Comparison of ENCODE assay signal across 7 cellular contexts in the genomic region with DNA sequence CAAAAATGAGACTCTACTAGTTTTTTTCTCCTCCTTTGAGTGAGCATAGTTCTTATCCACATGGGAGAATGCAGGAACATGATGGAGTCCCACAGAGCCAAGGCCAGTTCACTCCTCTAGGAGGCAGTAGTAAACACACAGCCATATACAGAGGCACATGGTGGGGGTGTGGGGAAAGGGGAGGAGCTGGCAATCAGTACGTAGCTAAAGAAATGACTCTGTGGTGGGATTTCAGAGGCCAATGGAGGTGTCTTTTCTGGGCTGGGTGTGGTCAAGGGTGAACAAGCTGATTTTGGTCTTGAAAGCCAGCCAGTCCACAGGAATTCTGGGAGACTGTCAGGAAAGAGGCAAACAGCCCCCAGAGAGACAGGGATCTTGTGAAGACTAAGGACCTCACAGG. TPM values are rescaled to one million over a fixed set of nuclear protein-coding genes. Genes with fewer than 3 reads are reported as not detected.
A peak's percentile ranks its signal among the peaks of the same experiment; 100 is the strongest.
DNase-seq lines count a peak whose midpoint lies in the region; TF ChIP-seq lines count a peak whose summit lies in the region.

No MANE protein-coding gene starts in this region.

- DNase-seq in HT1080 (ENCODE audit: low read depth) (peak; percentile 92), SK-N-DZ (ENCODE audit: low spot score) (peak; percentile 86), iris pigment epithelial cell (ENCODE audit: low read depth) (peak; percentile 85), coronary artery (ENCODE audit: low spot score) (no peak)
- peak; percentile 72 for DNase-seq in activated naive CD4-positive, alpha-beta T cell treated with anti-CD3 and anti-CD28 coated beads, Interleukin-2, amount 50 U/mL, for 16 hours
- peak; percentile 46 for DNase-seq in stimulated activated CD8-positive, alpha-beta memory T cell treated with anti-CD3 and anti-CD28 coated beads, Interleukin-7, amount 100 ng/mL, for 24 hours (ENCODE audit: low read depth)

- H3K27ac ChIP-seq in coronary artery, result no peak overlapping the region

- H3K4me3 ChIP-seq in coronary artery, result no peak overlapping the region

- TF ChIP-seq CTCF in GM12874 (IDR thresholded peaks at IDR 0.05; ENCODE audit: insufficient read depth, low read depth, low read length), result peak; percentile 66; the same call in 1 of the 2 replicates
- no peak for TF ChIP-seq CTCF in coronary artery (IDR thresholded peaks at IDR 0.05)

RNA-seq across cellular contexts. Expression of a gene that starts 6.6 kb away (rescaled TPM):
- total RNA-seq in HT1080 (2014; rRNA removed; shearing (Covaris generic)), result 198 and 272 TPM in 2 replicates
- 297 and 309 TPM in 2 replicates for polyA plus RNA-seq in HT1080 (2015; cell fraction: cytosol; rRNA removed)
- 183 and 223 TPM in 2 replicates for polyA plus RNA-seq in HT1080 (2015; cell fraction: nucleus; rRNA removed)
- polyA plus RNA-seq in SK-N-DZ (2014; cell fraction: cytosol; rRNA removed), result 302 and 416 TPM in 2 replicates
- polyA plus RNA-seq in SK-N-DZ (2014; cell fraction: nucleus; rRNA removed), result 138 and 213 TPM in 2 replicates
